ENCODE assay signal across 21 cellular contexts in the genomic region with DNA sequence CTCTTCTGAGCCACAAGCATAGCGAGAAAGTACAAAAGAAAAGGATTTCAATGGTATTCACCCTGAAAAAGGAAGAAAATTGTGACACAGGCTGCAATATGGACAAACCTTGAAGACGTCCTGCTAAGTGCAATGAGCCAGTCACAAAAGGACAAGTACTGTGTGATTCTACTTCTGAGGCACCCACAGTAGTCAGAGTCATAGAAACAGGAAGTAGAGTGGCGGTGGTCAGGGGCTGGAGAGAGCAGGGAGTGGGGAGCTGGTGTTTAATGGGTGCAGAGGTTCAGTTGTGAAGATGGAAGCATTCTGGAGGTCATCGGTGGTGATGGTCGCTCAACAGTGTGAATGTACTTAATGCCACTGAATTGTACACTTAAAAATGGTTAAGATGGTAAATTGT.
DNase-seq lines count a peak whose midpoint lies in the region; ATAC-seq and TF ChIP-seq lines count a peak whose summit lies in the region.
"Had no signal": no experiment of that assay in that cellular context is flagged by ENCODE, and none has a peak within 500 bp of the region (broad histone marks: within the 10 kb centered on the region; RNA-seq: fewer than 3 reads in every experiment).

No MANE protein-coding gene starts in this region.

- intact Hi-C loops in natural killer cell (cut with micrococcal nuclease) (no loop called here), ovary (cut with DNase I) (no loop called here)

- H3K4me1 Mint-ChIP-seq in effector memory CD8-positive, alpha-beta T cell (ENCODE audit: low read depth in 2 of 2) = peaks cover 6% of the 10 kb centered on the region in 2 donors
- H3K4me1 Mint-ChIP-seq in natural killer cell = peaks cover 52 to 69% of the 10 kb centered on the region in 2 donors
- peaks cover 25% of the 10 kb centered on the region for H3K4me1 Mint-ChIP-seq in activated T-cell treated with anti-CD3 and anti-CD28 coated beads, Interleukin-2, amount 50 U/mL, for 24 hours (ENCODE audit: low read depth)

- H3K36me3 Mint-ChIP-seq in effector memory CD8-positive, alpha-beta T cell (ENCODE audit: insufficient read depth) = no peaks in the 10 kb centered on the region
- H3K36me3 Mint-ChIP-seq in natural killer cell = no peaks in the 10 kb centered on the region
- H3K36me3 Mint-ChIP-seq in activated T-cell treated with anti-CD3 and anti-CD28 coated beads, Interleukin-2, amount 50 U/mL, for 24 hours (ENCODE audit: low read depth) = peaks cover 14% of the 10 kb centered on the region

- no peak for ATAC-seq in effector memory CD8-positive, alpha-beta T cell (replicated peaks)
- ATAC-seq in natural killer cell = peak; percentile 38 to 80 (median 78)

- in situ Hi-C loops in KBM-7 (cut with MboI; ENCODE audit: low pct_unique_long_range_greater_than_20kb, low sequenced_read_pairs) = no loop called here

- peak overlapping the region; percentile 30 to 57 for H3K27ac Mint-ChIP-seq in effector memory CD8-positive, alpha-beta T cell
- H3K27ac Mint-ChIP-seq in natural killer cell = peak overlapping the region; percentile 82 to 83
- no peak overlapping the region for H3K27ac Mint-ChIP-seq in activated T-cell treated with anti-CD3 and anti-CD28 coated beads, Interleukin-2, amount 50 U/mL, for 24 hours
- H3K27ac Mint-ChIP-seq: HFFc6 had no signal

- 91 to 93% (median 93%) methylated on average over 5 of the region's 5 CpGs for WGBS in ovary, 3 donors

- no peak for TF ChIP-seq CTCF in NB4 (IDR thresholded peaks at IDR 0.05; ENCODE audit: low read depth, low read length)
- no peak for TF ChIP-seq CTCF in natural killer cell (IDR thresholded peaks at IDR 0.05)
- TF ChIP-seq CTCF in ovary (IDR thresholded peaks at IDR 0.05) = no peak

- no peaks in the 10 kb centered on the region for H3K27me3 ChIP-seq in ovary
- H3K27me3 ChIP-seq: Peyer's patch, SJCRH30 had no signal

- no peaks in the 10 kb centered on the region for H3K4me1 ChIP-seq in ovary (ENCODE audit: insufficient read depth)
- H3K4me1 ChIP-seq: Peyer's patch, SJCRH30 had no signal

- H3K4me3 ChIP-seq in NB4 (ENCODE audit: low read depth, low read length) = no peak overlapping the region
- H3K4me3 ChIP-seq in ovary = no peak overlapping the region
- H3K4me3 ChIP-seq: Peyer's patch, SJCRH30 had no signal

- no peak for TF ChIP-seq EP300 in ovary (IDR thresholded peaks at IDR 0.05)

- peaks cover 0 to 6% of the 10 kb centered on the region in 2 donors for H3K27me3 Mint-ChIP-seq in effector memory CD8-positive, alpha-beta T cell
- H3K27me3 Mint-ChIP-seq in natural killer cell (ENCODE audit: low read depth in 2 of 2) = no peaks in the 10 kb centered on the region
- no peaks in the 10 kb centered on the region for H3K27me3 Mint-ChIP-seq in activated T-cell treated with anti-CD3 and anti-CD28 coated beads, Interleukin-2, amount 50 U/mL, for 24 hours
- H3K27me3 Mint-ChIP-seq: CD4-positive, CD25-positive, alpha-beta regulatory T cell had no signal

- H3K36me3 ChIP-seq in ovary = no peaks in the 10 kb centered on the region
- H3K36me3 ChIP-seq: Peyer's patch, SJCRH30 had no signal

- DNase-seq in KBM-7 = peak; percentile 12
- peak; percentile 29 for DNase-seq in NB4 (ENCODE audit: low read depth)
- no peak for DNase-seq in effector memory CD8-positive, alpha-beta T cell
- no peak for DNase-seq in natural killer cell
- no peak for DNase-seq in activated T-cell treated with anti-CD3 and anti-CD28 coated beads, Interleukin-2, amount 50 U/mL, for 24 hours
- no peak for DNase-seq in ovary
- no peak for DNase-seq in cerebellar nuclear complex (lab: John Stamatoyannopoulos, UW)
- DNase-seq: CD4-positive, CD25-positive, alpha-beta regulatory T cell; COR-L47; DMS79; H9; HFFc6; NCI-H1105; NCI-H146; NCI-H2029; NCI-H226; NCI-H510A treated with DMSO at 0.1 percent for 48 hours; NCI-H774; NK-92 treated with Interleukin-12 subunit alpha and Interleukin-12 subunit beta, amount 100 ng/mL, for 24 hours; Peyer's patch; SJCRH30 had no signal

- H3K4me3 Mint-ChIP-seq in effector memory CD8-positive, alpha-beta T cell = no peak overlapping the region
- peak overlapping the region; percentile 47 for H3K4me3 Mint-ChIP-seq in natural killer cell
- no peak overlapping the region for H3K4me3 Mint-ChIP-seq in activated T-cell treated with anti-CD3 and anti-CD28 coated beads, Interleukin-2, amount 50 U/mL, for 24 hours
- H3K4me3 Mint-ChIP-seq: CD4-positive, CD25-positive, alpha-beta regulatory T cell; H9; HFFc6 had no signal

- TF ChIP-seq POLR2A in NB4 (IDR thresholded peaks at IDR 0.05; ENCODE audit: extremely low read depth, insufficient read length) = no peak
- TF ChIP-seq POLR2A in ovary (IDR thresholded peaks at IDR 0.05) = no peak

- no peaks in the 10 kb centered on the region for H3K9me3 ChIP-seq in ovary
- H3K9me3 ChIP-seq: Peyer's patch, SJCRH30 had no signal

- no peak overlapping the region for H3K27ac ChIP-seq in ovary
- H3K27ac ChIP-seq: Peyer's patch, SJCRH30 had no signal

- peaks cover 0 to 3% of the 10 kb centered on the region in 2 donors for H3K9me3 Mint-ChIP-seq in effector memory CD8-positive, alpha-beta T cell
- H3K9me3 Mint-ChIP-seq in natural killer cell = no peaks in the 10 kb centered on the region
- peaks cover 4% of the 10 kb centered on the region for H3K9me3 Mint-ChIP-seq in activated T-cell treated with anti-CD3 and anti-CD28 coated beads, Interleukin-2, amount 50 U/mL, for 24 hours

Comparison
In these comparisons a context has a peak if more than half of its experiments do, and no peak if none do; other contexts are left out.
1. DNase-seq: peak in KBM-7 (single experiment) and NB4 (single experiment); none in effector memory CD8-positive, alpha-beta T cell (0 of 3), natural killer cell (single experiment), activated T-cell treated with anti-CD3 and anti-CD28 coated beads, Interleukin-2, amount 50 U/mL, for 24 hours (single experiment), ovary (0 of 5) and cerebellar nuclear complex (0 of 2).